8 cellular contexts compared by ENCODE assay signal in the genomic region with DNA sequence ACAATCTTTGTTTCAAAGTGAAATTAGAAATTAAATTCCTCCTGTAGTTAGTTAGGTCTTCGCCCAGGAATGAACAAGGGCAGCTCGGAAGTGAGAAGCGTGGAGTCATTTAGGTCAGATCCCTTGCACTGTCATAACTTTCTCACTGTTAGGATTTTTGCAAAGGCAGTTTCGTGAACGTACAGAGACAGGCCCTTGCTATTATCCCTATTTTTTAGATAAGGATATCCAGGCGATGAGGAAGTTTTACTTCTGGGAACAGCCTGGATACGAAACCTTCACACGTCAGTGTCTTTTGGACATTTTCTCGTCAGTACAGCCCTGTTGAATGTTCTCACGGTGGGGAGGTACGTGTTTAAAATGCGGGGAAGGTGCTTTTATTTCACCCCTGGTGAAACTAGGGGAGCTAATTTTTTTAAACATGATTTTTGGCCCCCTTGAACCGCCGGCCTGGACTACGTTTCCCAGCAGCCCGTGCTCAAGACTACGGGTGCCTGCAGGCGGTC. TPM values are rescaled to one million over a fixed set of nuclear protein-coding genes. Genes with fewer than 3 reads are reported as not detected.
DNase-seq lines count a peak whose midpoint lies in the region; ATAC-seq lines count a peak whose summit lies in the region.

No MANE protein-coding gene starts in this region.

- ATAC-seq in naive thymus-derived CD4-positive, alpha-beta T cell, result peak; percentile 81
- no peak for ATAC-seq in HG03565 (IDR thresholded peaks at IDR 0.05; ENCODE audit: unreplicated experiment)

- no peaks in the 10 kb centered on the region for H3K9me3 ChIP-seq in naive thymus-derived CD4-positive, alpha-beta T cell (ENCODE audit: control insufficient read depth in 2 of 3, low read length in 3 of 3)

- DNase-seq in stimulated activated CD4-positive, alpha-beta T cell treated with anti-CD3 and anti-CD28 coated beads, Interleukin-1b, Interleukin-23, amount 100 ng/mL, for 48 hours, result peak; percentile 81
- DNase-seq in stimulated activated CD4-positive, alpha-beta T cell treated with anti-CD3 and anti-CD28 coated beads, Interleukin-2, amount 100 ng/mL, for 24 hours, result no peak
- DNase-seq in SK-MEL-5 (ENCODE audit: low read depth, low spot score) (peak; percentile 72), epidermal melanocyte (ENCODE audit: insufficient read length, low spot score) (peak; percentile 68), ecto neural progenitor cell (ENCODE audit: low spot score) (no peak), COR-L47 (lab: John Stamatoyannopoulos, UW) (no peak)
- peak in 2 of 9 donors; percentile 72 to 80 for DNase-seq in naive thymus-derived CD4-positive, alpha-beta T cell

- CTCF ChIA-PET in naive thymus-derived CD4-positive, alpha-beta T cell (lab: Charles Lee), result interaction anchor here (0.5 to 5.0 kb wide), 5 partner anchors 12 to 376 kb away, joined by 3 to 41 read pairs (median 4); no protein-coding TSS in a partner anchor

- H3K4me3 Mint-ChIP-seq in naive thymus-derived CD4-positive, alpha-beta T cell, result peak overlapping the region; percentile 79 to 100 (median 86)

- no peaks in the 10 kb centered on the region for H3K27me3 ChIP-seq in naive thymus-derived CD4-positive, alpha-beta T cell (ENCODE audit: control insufficient read depth in 2 of 2, insufficient read depth in 2 of 2, low read length in 2 of 2)

- intact Hi-C loops in naive thymus-derived CD4-positive, alpha-beta T cell (cut with micrococcal nuclease), result loop anchor here (1.0 to 2.0 kb wide), 2 partner anchors 271 to 304 kb away; a partner anchor contains a TSS

- peaks cover 10 to 28% of the 10 kb centered on the region in 2 donors for H3K4me1 ChIP-seq in naive thymus-derived CD4-positive, alpha-beta T cell (ENCODE audit: control insufficient read depth in 2 of 2, insufficient read depth in 2 of 2, low read length in 2 of 2)

- peak overlapping the region; percentile 91 for H3K4me3 ChIP-seq in naive thymus-derived CD4-positive, alpha-beta T cell (ENCODE audit: low read length)

- H3K27ac ChIP-seq in naive thymus-derived CD4-positive, alpha-beta T cell (ENCODE audit: low read depth, low read length), result peak overlapping the region; percentile 90

- peaks cover 3 to 20% (median 12%) of the 10 kb centered on the region in 5 donors for H3K36me3 Mint-ChIP-seq in naive thymus-derived CD4-positive, alpha-beta T cell

- in situ Hi-C loops in SK-MEL-5 (cut with HindIII; ENCODE audit: low pct_unique_long_range_greater_than_20kb, low sequenced_read_pairs), result no loop called here

- POLR2A ChIA-PET in naive thymus-derived CD4-positive, alpha-beta T cell (lab: Charles Lee), result interaction anchor here (0.7 to 8.1 kb wide), 18 partner anchors 11 to 74 kb away, joined by 3 to 517 read pairs (median 7); a partner anchor contains a TSS

- peak overlapping the region; percentile 87 to 98 (median 92) for H3K27ac Mint-ChIP-seq in naive thymus-derived CD4-positive, alpha-beta T cell

- peaks cover 0 to 10% (median 0%) of the 10 kb centered on the region in 3 experiments for H3K36me3 ChIP-seq in naive thymus-derived CD4-positive, alpha-beta T cell (ENCODE audit: control insufficient read depth in 2 of 3, insufficient read depth in 3 of 3, low read length in 3 of 3)

- peaks cover 0 to 9% (median 2%) of the 10 kb centered on the region in 11 donors for H3K9me3 Mint-ChIP-seq in naive thymus-derived CD4-positive, alpha-beta T cell

- peaks cover 18 to 40% (median 38%) of the 10 kb centered on the region in 7 donors for H3K4me1 Mint-ChIP-seq in naive thymus-derived CD4-positive, alpha-beta T cell

- peaks cover 0 to 11% (median 0%) of the 10 kb centered on the region in 5 donors for H3K27me3 Mint-ChIP-seq in naive thymus-derived CD4-positive, alpha-beta T cell

RNA-seq across cellular contexts. Expression of a gene that starts 0.3 kb away (rescaled TPM):
- total RNA-seq in SK-MEL-5 (2014; rRNA removed; shearing (Covaris generic)), result 33.8 and 36.4 TPM in 2 replicates
- polyA plus RNA-seq in SK-MEL-5 (2015; cell fraction: cytosol; rRNA removed), result 24.5 and 37.6 TPM in 2 replicates
- polyA plus RNA-seq in SK-MEL-5 (2015; cell fraction: nucleus; rRNA removed), result 144 and 161 TPM in 2 replicates
- 100 to 1,000 TPM; 158 to 452 (median 206) TPM for total RNA-seq in naive thymus-derived CD4-positive, alpha-beta T cell
- 100 to 1,000 TPM; 253 to 328 TPM for polyA plus RNA-seq in naive thymus-derived CD4-positive, alpha-beta T cell

Comparison
In these comparisons a context has a peak if more than half of its experiments do, and no peak if none do; other contexts are left out.
1. DNase-seq: peak in stimulated activated CD4-positive, alpha-beta T cell treated with anti-CD3 and anti-CD28 coated beads, Interleukin-1b, Interleukin-23, amount 100 ng/mL, for 48 hours (single experiment), SK-MEL-5 (single experiment) and epidermal melanocyte (single experiment); none in stimulated activated CD4-positive, alpha-beta T cell treated with anti-CD3 and anti-CD28 coated beads, Interleukin-2, amount 100 ng/mL, for 24 hours (0 of 2), ecto neural progenitor cell (single experiment) and COR-L47 (single experiment).